In the genomic region with DNA sequence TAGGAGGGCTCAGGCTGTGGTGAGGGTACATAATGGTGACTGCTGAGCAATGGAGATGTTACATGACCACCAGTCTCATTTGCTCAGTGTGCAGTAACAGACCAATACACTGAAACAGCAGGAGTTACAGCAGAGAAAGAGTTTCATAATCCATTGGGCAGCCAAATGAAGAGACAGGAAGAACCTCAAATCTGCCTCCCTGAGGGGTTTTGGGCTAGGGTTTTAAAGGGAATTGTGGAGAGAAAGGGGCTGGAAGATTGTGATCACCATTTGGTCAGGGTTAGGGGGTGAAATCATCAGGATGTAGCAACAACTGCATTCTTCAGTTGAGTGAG, we compare ENCODE assay signal across 17 cellular contexts.
DNase-seq lines count a peak whose midpoint lies in the region; ATAC-seq, FAIRE-seq and TF ChIP-seq lines count a peak whose summit lies in the region.
"Had no signal": no experiment of that assay in that cellular context is flagged by ENCODE, and none has a peak within 500 bp of the region (broad histone marks: within the 10 kb centered on the region; RNA-seq: fewer than 3 reads in every experiment).

No MANE protein-coding gene starts in this region.

- H3K36me3 ChIP-seq in HCT116 (ENCODE audit: control insufficient read depth in 1 of 2, insufficient read depth in 2 of 2, low read length in 2 of 2): no peaks in the 10 kb centered on the region
- no peaks in the 10 kb centered on the region for H3K36me3 ChIP-seq in astrocyte (ENCODE audit: insufficient read depth, low read length)
- no peaks in the 10 kb centered on the region for H3K36me3 ChIP-seq in mesodermal cell (ENCODE audit: control insufficient read depth, insufficient read depth, low read length)

- TF ChIP-seq POLR2A in HCT116 (IDR thresholded peaks at IDR 0.05; ENCODE audit: borderline replicate concordance, extremely low read depth, insufficient read depth, insufficient read length): no peak

- POLR2A ChIA-PET in HCT116 (lab: Charles Lee): no interaction called here

- BruUV-seq in HCT116 (replicated peaks; lab: Mats Ljungman, UMichigan): no TSS peak

- H3K27ac Mint-ChIP-seq in astrocyte (ENCODE audit: unreplicated experiment): peak overlapping the region; percentile 63
- H3K27ac Mint-ChIP-seq: B cell; CD4-positive, alpha-beta memory T cell had no signal

- intact Hi-C loops in HCT116 (cut with micrococcal nuclease): no loop called here
- intact Hi-C loops in right cardiac atrium (cut with DNase I): no loop called here

- H2AFZ ChIP-seq in HCT116 (ENCODE audit: low read depth, low read length, poor library complexity, severe bottlenecking) (no peak overlapping the region), astrocyte (ENCODE audit: low read depth, low read length) (peak overlapping the region; percentile 36)

- RAD21 ChIA-PET in HCT116 (lab: Charles Lee; ENCODE audit: low non-redundant PET in 1 of 2, low total read pairs in 2 of 2, uncharacterized antibody in 2 of 2, unreplicated experiment in 2 of 2): no interaction called here

- H3K4me2 ChIP-seq in HCT116 (ENCODE audit: low read length): peak overlapping the region; percentile 20; the same call in 1 of the 2 replicates
- H3K4me2 ChIP-seq in astrocyte (ENCODE audit: low read length): no peak overlapping the region

- H3K4me3 Mint-ChIP-seq in astrocyte (ENCODE audit: unreplicated experiment): no peak overlapping the region
- H3K4me3 Mint-ChIP-seq: B cell; CD4-positive, alpha-beta memory T cell had no signal

- TF ChIP-seq RAD21 in HCT116 (IDR thresholded peaks at IDR 0.05; ENCODE audit: low read depth): no peak

- peaks cover 27% of the 10 kb centered on the region for H3K4me1 Mint-ChIP-seq in astrocyte (ENCODE audit: low read depth, unreplicated experiment)
- H3K4me1 Mint-ChIP-seq: B cell; CD4-positive, alpha-beta memory T cell had no signal

- no peak for DNase-seq in HCT116 (ENCODE audit: low read depth, low spot score)
- no peak for DNase-seq in astrocyte (ENCODE audit: low read depth)
- DNase-seq in epithelial cell of prostate (ENCODE audit: low read depth, low spot score): no peak
- no peak for DNase-seq in A172 (ENCODE audit: low spot score)
- DNase-seq in right cardiac atrium: no peak
- DNase-seq: CD4-positive, alpha-beta memory T cell; DMS153; DMS79 treated with DMSO at 0.1 percent for 48 hours; EL; IMR-90 had no signal

- CTCF ChIA-PET in HCT116 (lab: Charles Lee): no interaction called here

- H3K4me3 ChIP-seq in HCT116 (replicated peaks in 1 of 2; ENCODE audit: low read depth in 1 of 2, low read length in 2 of 2) (no peak overlapping the region), astrocyte (ENCODE audit: insufficient read depth, low read depth, low read length) (no peak overlapping the region), mesodermal cell (ENCODE audit: extremely low read depth, insufficient read depth, low read length, poor library complexity, severe bottlenecking) (no peak overlapping the region), right cardiac atrium (ENCODE audit: low read length) (no peak overlapping the region)

- H3K27ac ChIP-seq in HCT116 (ENCODE audit: low read depth, low read length): no peak overlapping the region
- no peak overlapping the region for H3K27ac ChIP-seq in astrocyte (ENCODE audit: low read depth, low read length)
- H3K27ac ChIP-seq in epithelial cell of prostate: peak overlapping the region; percentile 95
- peak overlapping the region; percentile 82 for H3K27ac ChIP-seq in mesodermal cell (ENCODE audit: low read depth, low read length, severe bottlenecking)
- no peak overlapping the region for H3K27ac ChIP-seq in right cardiac atrium (ENCODE audit: low read length)
- H3K27ac ChIP-seq: C4-2B had no signal

- no peak for FAIRE-seq in astrocyte (lab: Jason Lieb, UNC)
- FAIRE-seq: A204.1, G401.6, GM12891 had no signal

- no peaks in the 10 kb centered on the region for H3K36me3 Mint-ChIP-seq in astrocyte (ENCODE audit: low read depth, unreplicated experiment)
- H3K36me3 Mint-ChIP-seq: CD4-positive, alpha-beta memory T cell had no signal

- H3K79me2 ChIP-seq in HCT116 (ENCODE audit: insufficient read depth, low read length) (no peaks in the 10 kb centered on the region), astrocyte (ENCODE audit: insufficient read depth, low read length) (no peaks in the 10 kb centered on the region)

- H3K9me2 ChIP-seq in HCT116 (ENCODE audit: insufficient read depth): no peaks in the 10 kb centered on the region

- no peaks in the 10 kb centered on the region for H3K27me3 Mint-ChIP-seq in astrocyte (ENCODE audit: low read depth, unreplicated experiment)

- TF ChIP-seq CTCF in HCT116 (IDR thresholded peaks at IDR 0.05 in 2 of 3, conservative IDR thresholded peaks at IDR 0.05 in 1 of 3; ENCODE audit: borderline replicate concordance in 1 of 3, insufficient read depth in 1 of 3, low read depth in 2 of 3, low read length in 2 of 3) (no peak), astrocyte (IDR thresholded peaks at IDR 0.05; ENCODE audit: insufficient read depth, low read depth, low read length) (no peak)

- H3K27me3 ChIP-seq in HCT116 (ENCODE audit: insufficient read depth, low read length) (peaks cover 7% of the 10 kb centered on the region; the same call in 1 of the 2 replicates), astrocyte (ENCODE audit: insufficient read depth, low read length) (no peaks in the 10 kb centered on the region), right cardiac atrium (ENCODE audit: control insufficient read depth, insufficient read depth) (no peaks in the 10 kb centered on the region)

- H3K4me1 ChIP-seq in HCT116 (ENCODE audit: control insufficient read depth in 1 of 2, insufficient read depth in 2 of 2, low read length in 2 of 2) (peaks cover 0 to 7% of the 10 kb centered on the region in 2 experiments; a peak in 2 of 4 replicates), astrocyte (ENCODE audit: insufficient read depth, low read length) (no peaks in the 10 kb centered on the region), mesodermal cell (ENCODE audit: control insufficient read depth, insufficient read depth, low read length, poor library complexity, severe bottlenecking) (peaks cover 14% of the 10 kb centered on the region), right cardiac atrium (ENCODE audit: control insufficient read depth, insufficient read depth, low read length) (no peaks in the 10 kb centered on the region)

- ATAC-seq in HCT116 (no peak), right cardiac atrium (no peak), GM18907 (IDR thresholded peaks at IDR 0.05; ENCODE audit: unreplicated experiment) (no peak)

- 0 out of 4 replicates have a peak, but pooled peaks cover 0 to 4% of the 10 kb centered on the region in 2 experiments for H3K9me3 ChIP-seq in HCT116 (ENCODE audit: control insufficient read depth in 1 of 2, insufficient read depth in 1 of 2, low read depth in 1 of 2, low read length in 2 of 2)
- H3K9me3 ChIP-seq in astrocyte (ENCODE audit: insufficient read depth, low read depth, low read length): peaks cover 14% of the 10 kb centered on the region
- peaks cover 26% of the 10 kb centered on the region for H3K9me3 ChIP-seq in mesodermal cell (ENCODE audit: control insufficient read depth, low read length)
- H3K9me3 ChIP-seq in right cardiac atrium (ENCODE audit: control insufficient read depth, low read length): peaks cover 1% of the 10 kb centered on the region

- H4K20me1 ChIP-seq in HCT116 (ENCODE audit: insufficient read depth): no peaks in the 10 kb centered on the region
- H4K20me1 ChIP-seq in astrocyte (ENCODE audit: insufficient read depth, low read length): no peaks in the 10 kb centered on the region

- H3K9me3 Mint-ChIP-seq in astrocyte (ENCODE audit: unreplicated experiment): peaks cover 11% of the 10 kb centered on the region

- no peak overlapping the region for H3K9ac ChIP-seq in HCT116 (ENCODE audit: low read length)
- no peak overlapping the region for H3K9ac ChIP-seq in astrocyte (ENCODE audit: low read length)

TF ChIP-seq in HCT116, 20 proteins besides CTCF, POLR2A, EP300 and RAD21:
- TF ChIP-seq EGR1 (IDR thresholded peaks at IDR 0.05; ENCODE audit: low read depth) (no peak), CBX3 (IDR thresholded peaks at IDR 0.05; ENCODE audit: low read depth) (0 out of 2 replicates have a peak, but pooled peaks have one; percentile 62), CEBPB (IDR thresholded peaks at IDR 0.05; ENCODE audit: low read depth) (0 out of 2 replicates have a peak, but pooled peaks have one; percentile 39)

Comparison
In these comparisons a context has a peak if more than half of its experiments do, and no peak if none do; other contexts are left out.
1. H3K27ac ChIP-seq: peak in epithelial cell of prostate (single experiment) and mesodermal cell (single experiment); none in HCT116 (single experiment), astrocyte (single experiment) and right cardiac atrium (single experiment).